Comparison of ENCODE assay signal across 8 cellular contexts in genomic region chr11:47394322-47395224, GRCh38. TPM values are rescaled to one million over a fixed set of nuclear protein-coding genes. Genes with fewer than 3 reads are reported as not detected.
DNase-seq lines count a peak whose midpoint lies in the region; ATAC-seq and TF ChIP-seq lines count a peak whose summit lies in the region.

No MANE protein-coding gene starts in this region.

- no peaks in the 10 kb centered on the region for H3F3A ChIP-seq in MM.1S (ENCODE audit: insufficient read depth, low read length)

- H3K9ac ChIP-seq in MM.1S (ENCODE audit: low read length): peak overlapping the region; percentile 63

- H3K9me3 ChIP-seq in MM.1S (replicated peaks; ENCODE audit: insufficient read depth, low read length): no peaks in the 10 kb centered on the region

- peak overlapping the region; percentile 59; the same call in 1 of the 2 replicates for H3K27ac ChIP-seq in MM.1S (ENCODE audit: low read length)

- peak overlapping the region; percentile 86 for H2AFZ ChIP-seq in MM.1S (ENCODE audit: low read length)

- H3K4me3 ChIP-seq in MM.1S (ENCODE audit: low read length): peak overlapping the region; percentile 29; the same call in 1 of the 2 replicates

- no peaks in the 10 kb centered on the region for H3K9me2 ChIP-seq in MM.1S (replicated peaks; ENCODE audit: insufficient read depth, low read length)

- DNase-seq in MM.1S (peak; percentile 43), cardiac septum (ENCODE audit: low spot score) (peak; percentile 88)
- peak; percentile 70 to 77 for DNase-seq in activated T-cell treated with anti-CD3 and anti-CD28 coated beads, Interleukin-2, amount 50 U/mL, for 48 hours
- DNase-seq in stimulated activated CD4-positive, alpha-beta T cell treated with anti-CD3 and anti-CD28 coated beads, Interleukin-2, amount 100 ng/mL, for 24 hours: peak; percentile 63 to 67

- H3K27me3 ChIP-seq in MM.1S (replicated peaks; ENCODE audit: insufficient read depth, low read length): no peaks in the 10 kb centered on the region

- TF ChIP-seq CTCF in MM.1S (IDR thresholded peaks at IDR 0.05; ENCODE audit: low read length): no peak

- peak overlapping the region; percentile 56; the same call in 1 of the 2 replicates for H3K4me2 ChIP-seq in MM.1S (ENCODE audit: low read depth, low read length)

- no peaks in the 10 kb centered on the region for H3K36me3 ChIP-seq in MM.1S (replicated peaks; ENCODE audit: insufficient read depth, low read length)

- peaks cover 31% of the 10 kb centered on the region for H3K4me1 ChIP-seq in MM.1S (ENCODE audit: low read length)

- no peaks in the 10 kb centered on the region for H3K79me2 ChIP-seq in MM.1S (ENCODE audit: low read length)

- intact Hi-C loops in cardiac septum (cut with DNase I): no loop called here

- no peaks in the 10 kb centered on the region for H4K20me1 ChIP-seq in MM.1S (ENCODE audit: insufficient read depth, low read length)

- ATAC-seq in GM19025 (IDR thresholded peaks at IDR 0.05; ENCODE audit: low read depth, unreplicated experiment) (peak; percentile 48), GM18517 (IDR thresholded peaks at IDR 0.05; ENCODE audit: unreplicated experiment) (no peak), GM18520 (IDR thresholded peaks at IDR 0.05; ENCODE audit: unreplicated experiment) (no peak), HG02884 (IDR thresholded peaks at IDR 0.05; ENCODE audit: unreplicated experiment) (no peak)

RNA-seq across cellular contexts. Expression of gene SLC39A13, which starts 13.8 kb away (rescaled TPM):
- total RNA-seq in cardiac septum: 72.2 TPM

RNA-seq across cellular contexts. Expression of gene SPI1, which starts 16.2 kb away (rescaled TPM):
- 12.0 TPM for total RNA-seq in cardiac septum

RNA-seq across cellular contexts. Expression of gene PSMC3, which starts 31.7 kb away (rescaled TPM):
- total RNA-seq in cardiac septum: 132 TPM

RNA-seq across cellular contexts. Expression of gene MYBPC3, which starts 42.1 kb away (rescaled TPM):
- 1,860 TPM for total RNA-seq in cardiac septum

RNA-seq across cellular contexts. Expression of gene RAPSN, which starts 54.4 kb away (rescaled TPM):
- 3.7 TPM for total RNA-seq in cardiac septum
